ENCODE assay signal across 2 cellular contexts in the genomic region with DNA sequence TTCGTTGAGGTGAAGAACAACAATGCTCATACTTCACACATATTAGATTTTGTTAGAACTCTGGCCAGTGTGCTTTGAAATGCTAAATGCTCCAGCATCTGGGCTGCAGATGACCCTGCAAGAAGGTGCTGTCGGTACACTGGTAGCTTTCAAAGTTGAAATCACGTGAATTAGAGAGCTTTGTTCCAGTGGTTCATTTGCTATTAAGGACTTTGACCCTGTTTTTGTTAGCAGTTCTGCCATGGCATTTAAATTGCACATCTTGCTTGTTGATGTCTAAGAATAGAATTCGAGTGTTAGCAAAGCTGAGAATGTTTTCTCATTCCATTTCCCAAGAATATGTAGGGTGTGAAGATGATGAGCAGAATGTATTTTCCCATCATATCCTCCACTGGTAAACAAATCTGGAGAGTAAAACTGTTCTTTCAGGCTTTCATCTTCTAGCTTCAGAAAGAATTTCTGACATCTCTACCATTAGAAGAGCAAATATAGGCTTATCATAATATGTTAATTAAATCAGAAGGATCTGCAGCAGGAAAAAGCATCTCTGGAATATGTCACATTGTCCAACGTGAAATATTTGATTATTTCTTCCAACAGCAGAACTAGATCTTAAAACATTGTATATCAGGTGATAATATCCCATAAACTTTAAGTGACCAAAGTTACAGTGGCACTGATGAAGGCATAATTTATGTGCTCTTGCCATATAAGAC.
TF ChIP-seq lines count a peak whose summit lies in the region.

No MANE protein-coding gene starts in this region.

TF ChIP-seq in GM23338, 12 proteins besides CTCF, POLR2A, EP300 and RAD21 (continued from another document):
- TF ChIP-seq, protein P1, sequence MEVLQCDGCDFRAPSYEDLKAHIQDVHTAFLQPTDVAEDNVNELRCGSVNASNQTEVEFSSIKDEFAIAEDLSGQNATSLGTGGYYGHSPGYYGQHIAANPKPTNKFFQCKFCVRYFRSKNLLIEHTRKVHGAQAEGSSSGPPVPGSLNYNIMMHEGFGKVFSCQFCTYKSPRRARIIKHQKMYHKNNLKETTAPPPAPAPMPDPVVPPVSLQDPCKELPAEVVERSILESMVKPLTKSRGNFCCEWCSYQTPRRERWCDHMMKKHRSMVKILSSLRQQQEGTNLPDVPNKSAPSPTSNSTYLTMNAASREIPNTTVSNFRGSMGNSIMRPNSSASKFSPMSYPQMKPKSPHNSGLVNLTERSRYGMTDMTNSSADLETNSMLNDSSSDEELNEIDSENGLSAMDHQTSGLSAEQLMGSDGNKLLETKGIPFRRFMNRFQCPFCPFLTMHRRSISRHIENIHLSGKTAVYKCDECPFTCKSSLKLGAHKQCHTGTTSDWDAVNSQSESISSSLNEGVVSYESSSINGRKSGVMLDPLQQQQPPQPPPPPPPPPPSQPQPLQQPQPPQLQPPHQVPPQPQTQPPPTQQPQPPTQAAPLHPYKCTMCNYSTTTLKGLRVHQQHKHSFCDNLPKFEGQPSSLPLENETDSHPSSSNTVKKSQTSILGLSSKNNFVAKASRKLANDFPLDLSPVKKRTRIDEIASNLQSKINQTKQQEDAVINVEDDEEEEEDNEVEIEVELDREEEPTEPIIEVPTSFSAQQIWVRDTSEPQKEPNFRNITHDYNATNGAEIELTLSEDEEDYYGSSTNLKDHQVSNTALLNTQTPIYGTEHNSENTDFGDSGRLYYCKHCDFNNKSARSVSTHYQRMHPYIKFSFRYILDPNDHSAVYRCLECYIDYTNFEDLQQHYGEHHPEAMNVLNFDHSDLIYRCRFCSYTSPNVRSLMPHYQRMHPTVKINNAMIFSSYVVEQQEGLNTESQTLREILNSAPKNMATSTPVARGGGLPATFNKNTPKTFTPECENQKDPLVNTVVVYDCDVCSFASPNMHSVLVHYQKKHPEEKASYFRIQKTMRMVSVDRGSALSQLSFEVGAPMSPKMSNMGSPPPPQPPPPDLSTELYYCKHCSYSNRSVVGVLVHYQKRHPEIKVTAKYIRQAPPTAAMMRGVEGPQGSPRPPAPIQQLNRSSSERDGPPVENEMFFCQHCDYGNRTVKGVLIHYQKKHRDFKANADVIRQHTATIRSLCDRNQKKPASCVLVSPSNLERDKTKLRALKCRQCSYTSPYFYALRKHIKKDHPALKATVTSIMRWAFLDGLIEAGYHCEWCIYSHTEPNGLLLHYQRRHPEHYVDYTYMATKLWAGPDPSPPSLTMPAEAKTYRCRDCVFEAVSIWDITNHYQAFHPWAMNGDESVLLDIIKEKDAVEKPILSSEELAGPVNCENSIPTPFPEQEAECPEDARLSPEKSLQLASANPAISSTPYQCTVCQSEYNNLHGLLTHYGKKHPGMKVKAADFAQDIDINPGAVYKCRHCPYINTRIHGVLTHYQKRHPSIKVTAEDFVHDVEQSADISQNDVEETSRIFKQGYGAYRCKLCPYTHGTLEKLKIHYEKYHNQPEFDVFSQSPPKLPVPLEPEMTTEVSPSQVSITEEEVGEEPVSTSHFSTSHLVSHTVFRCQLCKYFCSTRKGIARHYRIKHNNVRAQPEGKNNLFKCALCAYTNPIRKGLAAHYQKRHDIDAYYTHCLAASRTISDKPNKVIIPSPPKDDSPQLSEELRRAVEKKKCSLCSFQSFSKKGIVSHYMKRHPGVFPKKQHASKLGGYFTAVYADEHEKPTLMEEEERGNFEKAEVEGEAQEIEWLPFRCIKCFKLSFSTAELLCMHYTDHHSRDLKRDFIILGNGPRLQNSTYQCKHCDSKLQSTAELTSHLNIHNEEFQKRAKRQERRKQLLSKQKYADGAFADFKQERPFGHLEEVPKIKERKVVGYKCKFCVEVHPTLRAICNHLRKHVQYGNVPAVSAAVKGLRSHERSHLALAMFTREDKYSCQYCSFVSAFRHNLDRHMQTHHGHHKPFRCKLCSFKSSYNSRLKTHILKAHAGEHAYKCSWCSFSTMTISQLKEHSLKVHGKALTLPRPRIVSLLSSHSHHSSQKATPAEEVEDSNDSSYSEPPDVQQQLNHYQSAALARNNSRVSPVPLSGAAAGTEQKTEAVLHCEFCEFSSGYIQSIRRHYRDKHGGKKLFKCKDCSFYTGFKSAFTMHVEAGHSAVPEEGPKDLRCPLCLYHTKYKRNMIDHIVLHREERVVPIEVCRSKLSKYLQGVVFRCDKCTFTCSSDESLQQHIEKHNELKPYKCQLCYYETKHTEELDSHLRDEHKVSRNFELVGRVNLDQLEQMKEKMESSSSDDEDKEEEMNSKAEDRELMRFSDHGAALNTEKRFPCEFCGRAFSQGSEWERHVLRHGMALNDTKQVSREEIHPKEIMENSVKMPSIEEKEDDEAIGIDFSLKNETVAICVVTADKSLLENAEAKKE (CRISPR knock-in tag; IDR thresholded peaks at IDR 0.05): no peak
- TF ChIP-seq, protein P2, sequence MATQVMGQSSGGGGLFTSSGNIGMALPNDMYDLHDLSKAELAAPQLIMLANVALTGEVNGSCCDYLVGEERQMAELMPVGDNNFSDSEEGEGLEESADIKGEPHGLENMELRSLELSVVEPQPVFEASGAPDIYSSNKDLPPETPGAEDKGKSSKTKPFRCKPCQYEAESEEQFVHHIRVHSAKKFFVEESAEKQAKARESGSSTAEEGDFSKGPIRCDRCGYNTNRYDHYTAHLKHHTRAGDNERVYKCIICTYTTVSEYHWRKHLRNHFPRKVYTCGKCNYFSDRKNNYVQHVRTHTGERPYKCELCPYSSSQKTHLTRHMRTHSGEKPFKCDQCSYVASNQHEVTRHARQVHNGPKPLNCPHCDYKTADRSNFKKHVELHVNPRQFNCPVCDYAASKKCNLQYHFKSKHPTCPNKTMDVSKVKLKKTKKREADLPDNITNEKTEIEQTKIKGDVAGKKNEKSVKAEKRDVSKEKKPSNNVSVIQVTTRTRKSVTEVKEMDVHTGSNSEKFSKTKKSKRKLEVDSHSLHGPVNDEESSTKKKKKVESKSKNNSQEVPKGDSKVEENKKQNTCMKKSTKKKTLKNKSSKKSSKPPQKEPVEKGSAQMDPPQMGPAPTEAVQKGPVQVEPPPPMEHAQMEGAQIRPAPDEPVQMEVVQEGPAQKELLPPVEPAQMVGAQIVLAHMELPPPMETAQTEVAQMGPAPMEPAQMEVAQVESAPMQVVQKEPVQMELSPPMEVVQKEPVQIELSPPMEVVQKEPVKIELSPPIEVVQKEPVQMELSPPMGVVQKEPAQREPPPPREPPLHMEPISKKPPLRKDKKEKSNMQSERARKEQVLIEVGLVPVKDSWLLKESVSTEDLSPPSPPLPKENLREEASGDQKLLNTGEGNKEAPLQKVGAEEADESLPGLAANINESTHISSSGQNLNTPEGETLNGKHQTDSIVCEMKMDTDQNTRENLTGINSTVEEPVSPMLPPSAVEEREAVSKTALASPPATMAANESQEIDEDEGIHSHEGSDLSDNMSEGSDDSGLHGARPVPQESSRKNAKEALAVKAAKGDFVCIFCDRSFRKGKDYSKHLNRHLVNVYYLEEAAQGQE (IDR thresholded peaks at IDR 0.05; ENCODE audit: unreplicated experiment): no peak
- TF ChIP-seq ZNF331 (CRISPR knock-in tag; IDR thresholded peaks at IDR 0.05; ENCODE audit: low read depth) (no peak), ZNF114 (CRISPR knock-in tag; IDR thresholded peaks at IDR 0.05) (no peak), STAT1 (IDR thresholded peaks at IDR 0.05; ENCODE audit: unreplicated experiment) (no peak), JUNB (IDR thresholded peaks at IDR 0.05; ENCODE audit: unreplicated experiment) (no peak), EZH2phosphoT487 (IDR thresholded peaks at IDR 0.05; ENCODE audit: unreplicated experiment) (no peak), EZH2 (IDR thresholded peaks at IDR 0.05; ENCODE audit: low read depth, unreplicated experiment) (no peak), POLR2AphosphoS5 (IDR thresholded peaks at IDR 0.05; ENCODE audit: low read depth) (no peak)

TF ChIP-seq in SK-N-SH treated with all-trans-retinoic acid at 6 μM for 48 hours, 23 proteins besides CTCF, POLR2A, EP300 and RAD21 (continued from another document):
- TF ChIP-seq, protein P3, sequence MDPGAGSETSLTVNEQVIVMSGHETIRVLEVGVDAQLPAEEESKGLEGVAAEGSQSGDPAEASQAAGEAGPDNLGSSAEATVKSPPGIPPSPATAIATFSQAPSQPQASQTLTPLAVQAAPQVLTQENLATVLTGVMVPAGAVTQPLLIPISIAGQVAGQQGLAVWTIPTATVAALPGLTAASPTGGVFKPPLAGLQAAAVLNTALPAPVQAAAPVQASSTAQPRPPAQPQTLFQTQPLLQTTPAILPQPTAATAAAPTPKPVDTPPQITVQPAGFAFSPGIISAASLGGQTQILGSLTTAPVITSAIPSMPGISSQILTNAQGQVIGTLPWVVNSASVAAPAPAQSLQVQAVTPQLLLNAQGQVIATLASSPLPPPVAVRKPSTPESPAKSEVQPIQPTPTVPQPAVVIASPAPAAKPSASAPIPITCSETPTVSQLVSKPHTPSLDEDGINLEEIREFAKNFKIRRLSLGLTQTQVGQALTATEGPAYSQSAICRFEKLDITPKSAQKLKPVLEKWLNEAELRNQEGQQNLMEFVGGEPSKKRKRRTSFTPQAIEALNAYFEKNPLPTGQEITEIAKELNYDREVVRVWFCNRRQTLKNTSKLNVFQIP (CRISPR knock-in tag; IDR thresholded peaks at IDR 0.05; ENCODE audit: borderline replicate concordance, low read depth): peak; percentile 59; the same call in 1 of the 2 replicates
- TF ChIP-seq ZNF565 (CRISPR knock-in tag; conservative IDR thresholded peaks at IDR 0.05; ENCODE audit: low read depth) (0 out of 2 replicates have a peak, but pooled peaks have one; percentile 63), BACH2 (CRISPR knock-in tag; IDR thresholded peaks at IDR 0.05; ENCODE audit: borderline replicate concordance) (no peak), ZNF70 (CRISPR knock-in tag; IDR thresholded peaks at IDR 0.05) (0 out of 2 replicates have a peak, but pooled peaks have one; percentile 17), TOX (CRISPR knock-in tag; IDR thresholded peaks at IDR 0.05; ENCODE audit: borderline replicate concordance) (no peak; the same call in 1 of the 2 replicates), ISL1 (CRISPR knock-in tag; IDR thresholded peaks at IDR 0.05) (peak; percentile 99), SNAI2 (CRISPR knock-in tag; IDR thresholded peaks at IDR 0.05) (no peak), ZC3H10 (CRISPR knock-in tag; IDR thresholded peaks at IDR 0.05) (peak; percentile 83; the same call in 1 of the 2 replicates), ZNF8 (CRISPR knock-in tag; IDR thresholded peaks at IDR 0.05) (peak; percentile 61; the same call in 1 of the 2 replicates), CSDC2 (CRISPR knock-in tag; IDR thresholded peaks at IDR 0.05) (no peak), ZFP3 (CRISPR knock-in tag; IDR thresholded peaks at IDR 0.05) (no peak), GLIS3 (CRISPR knock-in tag; IDR thresholded peaks at IDR 0.05) (0 out of 2 replicates have a peak, but pooled peaks have one; percentile 86), OSR1 (CRISPR knock-in tag; IDR thresholded peaks at IDR 0.05) (no peak), ESRRG (CRISPR knock-in tag; IDR thresholded peaks at IDR 0.05) (peak; percentile 52; the same call in 1 of the 2 replicates), RARB (CRISPR knock-in tag; IDR thresholded peaks at IDR 0.05) (no peak), ARNTL (CRISPR knock-in tag; IDR thresholded peaks at IDR 0.05; ENCODE audit: borderline replicate concordance, low read depth) (no peak; the same call in 1 of the 2 replicates)
- TF ChIP-seq, protein P4, sequence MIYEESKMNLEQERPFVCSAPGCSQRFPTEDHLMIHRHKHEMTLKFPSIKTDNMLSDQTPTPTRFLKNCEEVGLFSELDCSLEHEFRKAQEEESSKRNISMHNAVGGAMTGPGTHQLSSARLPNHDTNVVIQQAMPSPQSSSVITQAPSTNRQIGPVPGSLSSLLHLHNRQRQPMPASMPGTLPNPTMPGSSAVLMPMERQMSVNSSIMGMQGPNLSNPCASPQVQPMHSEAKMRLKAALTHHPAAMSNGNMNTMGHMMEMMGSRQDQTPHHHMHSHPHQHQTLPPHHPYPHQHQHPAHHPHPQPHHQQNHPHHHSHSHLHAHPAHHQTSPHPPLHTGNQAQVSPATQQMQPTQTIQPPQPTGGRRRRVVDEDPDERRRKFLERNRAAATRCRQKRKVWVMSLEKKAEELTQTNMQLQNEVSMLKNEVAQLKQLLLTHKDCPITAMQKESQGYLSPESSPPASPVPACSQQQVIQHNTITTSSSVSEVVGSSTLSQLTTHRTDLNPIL (CRISPR knock-in tag; IDR thresholded peaks at IDR 0.05; ENCODE audit: low read depth): peak; percentile 82; the same call in 1 of the 2 replicates
- TF ChIP-seq, protein P5, sequence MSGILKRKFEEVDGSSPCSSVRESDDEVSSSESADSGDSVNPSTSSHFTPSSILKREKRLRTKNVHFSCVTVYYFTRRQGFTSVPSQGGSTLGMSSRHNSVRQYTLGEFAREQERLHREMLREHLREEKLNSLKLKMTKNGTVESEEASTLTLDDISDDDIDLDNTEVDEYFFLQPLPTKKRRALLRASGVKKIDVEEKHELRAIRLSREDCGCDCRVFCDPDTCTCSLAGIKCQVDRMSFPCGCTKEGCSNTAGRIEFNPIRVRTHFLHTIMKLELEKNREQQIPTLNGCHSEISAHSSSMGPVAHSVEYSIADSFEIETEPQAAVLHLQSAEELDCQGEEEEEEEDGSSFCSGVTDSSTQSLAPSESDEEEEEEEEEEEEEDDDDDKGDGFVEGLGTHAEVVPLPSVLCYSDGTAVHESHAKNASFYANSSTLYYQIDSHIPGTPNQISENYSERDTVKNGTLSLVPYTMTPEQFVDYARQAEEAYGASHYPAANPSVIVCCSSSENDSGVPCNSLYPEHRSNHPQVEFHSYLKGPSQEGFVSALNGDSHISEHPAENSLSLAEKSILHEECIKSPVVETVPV (CRISPR knock-in tag; IDR thresholded peaks at IDR 0.05): peak; percentile 97
- TF ChIP-seq, protein P6, sequence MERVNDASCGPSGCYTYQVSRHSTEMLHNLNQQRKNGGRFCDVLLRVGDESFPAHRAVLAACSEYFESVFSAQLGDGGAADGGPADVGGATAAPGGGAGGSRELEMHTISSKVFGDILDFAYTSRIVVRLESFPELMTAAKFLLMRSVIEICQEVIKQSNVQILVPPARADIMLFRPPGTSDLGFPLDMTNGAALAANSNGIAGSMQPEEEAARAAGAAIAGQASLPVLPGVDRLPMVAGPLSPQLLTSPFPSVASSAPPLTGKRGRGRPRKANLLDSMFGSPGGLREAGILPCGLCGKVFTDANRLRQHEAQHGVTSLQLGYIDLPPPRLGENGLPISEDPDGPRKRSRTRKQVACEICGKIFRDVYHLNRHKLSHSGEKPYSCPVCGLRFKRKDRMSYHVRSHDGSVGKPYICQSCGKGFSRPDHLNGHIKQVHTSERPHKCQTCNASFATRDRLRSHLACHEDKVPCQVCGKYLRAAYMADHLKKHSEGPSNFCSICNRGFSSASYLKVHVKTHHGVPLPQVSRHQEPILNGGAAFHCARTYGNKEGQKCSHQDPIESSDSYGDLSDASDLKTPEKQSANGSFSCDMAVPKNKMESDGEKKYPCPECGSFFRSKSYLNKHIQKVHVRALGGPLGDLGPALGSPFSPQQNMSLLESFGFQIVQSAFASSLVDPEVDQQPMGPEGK (CRISPR knock-in tag; IDR thresholded peaks at IDR 0.05; ENCODE audit: borderline replicate concordance): peak; percentile 62; the same call in 1 of the 2 replicates
